Comparison of ENCODE assay signal across 1 cellular context in genomic region chr1:42682739-42683529, GRCh38.
TF ChIP-seq lines count a peak whose summit lies in the region.

No MANE protein-coding gene starts in this region.

TF ChIP-seq in HEK293, 187 proteins besides CTCF, POLR2A, EP300 and RAD21 (continued from another document and continues in another):
- TF ChIP-seq ZBTB11 (tag by site-specific recombination; conservative IDR thresholded peaks at IDR 0.05; ENCODE audit: low read depth), result peak; percentile 39; the same call in 1 of the 2 replicates
- no peak for TF ChIP-seq GFI1B (tag by site-specific recombination; IDR thresholded peaks at IDR 0.05)
- TF ChIP-seq ZNF391 (tag by site-specific recombination; IDR thresholded peaks at IDR 0.05; ENCODE audit: borderline replicate concordance, low read depth), result no peak
- TF ChIP-seq ZNF473 (tag by site-specific recombination; IDR thresholded peaks at IDR 0.05), result no peak
- peak; percentile 67; the same call in 1 of the 2 replicates for TF ChIP-seq ZBTB20 (tag by site-specific recombination; IDR thresholded peaks at IDR 0.05)
- no peak for TF ChIP-seq ZNF621 (tag by site-specific recombination; IDR thresholded peaks at IDR 0.05)
- TF ChIP-seq, protein P1, sequence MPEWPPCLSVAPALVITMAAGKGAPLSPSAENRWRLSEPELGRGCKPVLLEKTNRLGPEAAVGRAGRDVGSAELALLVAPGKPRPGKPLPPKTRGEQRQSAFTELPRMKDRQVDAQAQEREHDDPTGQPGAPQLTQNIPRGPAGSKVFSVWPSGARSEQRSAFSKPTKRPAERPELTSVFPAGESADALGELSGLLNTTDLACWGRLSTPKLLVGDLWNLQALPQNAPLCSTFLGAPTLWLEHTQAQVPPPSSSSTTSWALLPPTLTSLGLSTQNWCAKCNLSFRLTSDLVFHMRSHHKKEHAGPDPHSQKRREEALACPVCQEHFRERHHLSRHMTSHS (tag by site-specific recombination; IDR thresholded peaks at IDR 0.05), result no peak
- no peak for TF ChIP-seq MZF1 (tag by site-specific recombination; IDR thresholded peaks at IDR 0.05; ENCODE audit: borderline replicate concordance)
- TF ChIP-seq, protein P2, sequence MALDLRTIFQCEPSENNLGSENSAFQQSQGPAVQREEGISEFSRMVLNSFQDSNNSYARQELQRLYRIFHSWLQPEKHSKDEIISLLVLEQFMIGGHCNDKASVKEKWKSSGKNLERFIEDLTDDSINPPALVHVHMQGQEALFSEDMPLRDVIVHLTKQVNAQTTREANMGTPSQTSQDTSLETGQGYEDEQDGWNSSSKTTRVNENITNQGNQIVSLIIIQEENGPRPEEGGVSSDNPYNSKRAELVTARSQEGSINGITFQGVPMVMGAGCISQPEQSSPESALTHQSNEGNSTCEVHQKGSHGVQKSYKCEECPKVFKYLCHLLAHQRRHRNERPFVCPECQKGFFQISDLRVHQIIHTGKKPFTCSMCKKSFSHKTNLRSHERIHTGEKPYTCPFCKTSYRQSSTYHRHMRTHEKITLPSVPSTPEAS (tag by site-specific recombination; IDR thresholded peaks at IDR 0.05), result no peak
- no peak for TF ChIP-seq ZNF292 (tag by site-specific recombination; IDR thresholded peaks at IDR 0.05; ENCODE audit: borderline replicate concordance, low read depth)
- TF ChIP-seq YY2 (tag by site-specific recombination; IDR thresholded peaks at IDR 0.05), result no peak
- TF ChIP-seq SP2 (tag by site-specific recombination; IDR thresholded peaks at IDR 0.05), result peak; percentile 10; the same call in 1 of the 2 replicates
- TF ChIP-seq KLF8 (tag by site-specific recombination; IDR thresholded peaks at IDR 0.05), result peak; percentile 30; the same call in 1 of the 2 replicates
- TF ChIP-seq ZNF114 (tag by site-specific recombination; IDR thresholded peaks at IDR 0.05), result no peak
- peak; percentile 50 for TF ChIP-seq ZBTB8A (tag by site-specific recombination; IDR thresholded peaks at IDR 0.05)
- TF ChIP-seq, protein P3, sequence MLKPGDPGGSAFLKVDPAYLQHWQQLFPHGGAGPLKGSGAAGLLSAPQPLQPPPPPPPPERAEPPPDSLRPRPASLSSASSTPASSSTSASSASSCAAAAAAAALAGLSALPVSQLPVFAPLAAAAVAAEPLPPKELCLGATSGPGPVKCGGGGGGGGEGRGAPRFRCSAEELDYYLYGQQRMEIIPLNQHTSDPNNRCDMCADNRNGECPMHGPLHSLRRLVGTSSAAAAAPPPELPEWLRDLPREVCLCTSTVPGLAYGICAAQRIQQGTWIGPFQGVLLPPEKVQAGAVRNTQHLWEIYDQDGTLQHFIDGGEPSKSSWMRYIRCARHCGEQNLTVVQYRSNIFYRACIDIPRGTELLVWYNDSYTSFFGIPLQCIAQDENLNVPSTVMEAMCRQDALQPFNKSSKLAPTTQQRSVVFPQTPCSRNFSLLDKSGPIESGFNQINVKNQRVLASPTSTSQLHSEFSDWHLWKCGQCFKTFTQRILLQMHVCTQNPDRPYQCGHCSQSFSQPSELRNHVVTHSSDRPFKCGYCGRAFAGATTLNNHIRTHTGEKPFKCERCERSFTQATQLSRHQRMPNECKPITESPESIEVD (tag by site-specific recombination; IDR thresholded peaks at IDR 0.05), result no peak
- 0 out of 2 replicates have a peak, but pooled peaks have one; percentile 39 for TF ChIP-seq ZNF692 (tag by site-specific recombination; IDR thresholded peaks at IDR 0.05)
- no peak for TF ChIP-seq SALL2 (tag by site-specific recombination; IDR thresholded peaks at IDR 0.05; ENCODE audit: borderline replicate concordance)
- TF ChIP-seq GLIS2 (tag by site-specific recombination; IDR thresholded peaks at IDR 0.05), result no peak
- TF ChIP-seq WT1 (tag by site-specific recombination; IDR thresholded peaks at IDR 0.05), result no peak; the same call in 1 of the 2 replicates
- no peak for TF ChIP-seq ZNF521 (tag by site-specific recombination; IDR thresholded peaks at IDR 0.05)
- no peak for TF ChIP-seq ZNF629 (tag by site-specific recombination; IDR thresholded peaks at IDR 0.05)
- no peak for TF ChIP-seq ZEB2 (tag by site-specific recombination; IDR thresholded peaks at IDR 0.05)
- TF ChIP-seq, protein P4, sequence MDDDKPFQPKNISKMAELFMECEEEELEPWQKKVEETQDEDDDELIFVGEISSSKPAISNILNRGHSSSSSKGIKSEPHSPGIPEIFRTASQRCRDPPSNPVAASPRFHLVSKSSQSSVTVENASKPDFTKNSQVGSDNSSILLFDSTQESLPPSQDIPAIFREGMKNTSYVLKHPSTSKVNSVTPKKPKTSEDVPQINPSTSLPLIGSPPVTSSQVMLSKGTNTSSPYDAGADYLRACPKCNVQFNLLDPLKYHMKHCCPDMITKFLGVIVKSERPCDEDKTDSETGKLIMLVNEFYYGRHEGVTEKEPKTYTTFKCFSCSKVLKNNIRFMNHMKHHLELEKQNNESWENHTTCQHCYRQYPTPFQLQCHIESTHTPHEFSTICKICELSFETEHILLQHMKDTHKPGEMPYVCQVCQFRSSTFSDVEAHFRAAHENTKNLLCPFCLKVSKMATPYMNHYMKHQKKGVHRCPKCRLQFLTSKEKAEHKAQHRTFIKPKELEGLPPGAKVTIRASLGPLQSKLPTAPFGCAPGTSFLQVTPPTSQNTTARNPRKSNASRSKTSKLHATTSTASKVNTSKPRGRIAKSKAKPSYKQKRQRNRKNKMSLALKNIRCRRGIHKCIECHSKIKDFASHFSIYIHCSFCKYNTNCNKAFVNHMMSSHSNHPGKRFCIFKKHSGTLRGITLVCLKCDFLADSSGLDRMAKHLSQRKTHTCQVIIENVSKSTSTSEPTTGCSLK (tag by site-specific recombination; IDR thresholded peaks at IDR 0.05), result no peak
- no peak for TF ChIP-seq ZNF10 (tag by site-specific recombination; IDR thresholded peaks at IDR 0.05)
- no peak for TF ChIP-seq ZNF221 (tag by site-specific recombination; IDR thresholded peaks at IDR 0.05; ENCODE audit: borderline replicate concordance)
- TF ChIP-seq ZNF132 (tag by site-specific recombination; IDR thresholded peaks at IDR 0.05; ENCODE audit: borderline replicate concordance), result no peak
- no peak for TF ChIP-seq ZNF138 (tag by site-specific recombination; IDR thresholded peaks at IDR 0.05; ENCODE audit: borderline replicate concordance)
- no peak for TF ChIP-seq ZNF701 (tag by site-specific recombination; IDR thresholded peaks at IDR 0.05)
- no peak for TF ChIP-seq ZNF311 (tag by site-specific recombination; IDR thresholded peaks at IDR 0.05; ENCODE audit: borderline replicate concordance)
- TF ChIP-seq ZNF223 (tag by site-specific recombination; IDR thresholded peaks at IDR 0.05), result no peak
- TF ChIP-seq ZNF426 (tag by site-specific recombination; IDR thresholded peaks at IDR 0.05), result no peak
- TF ChIP-seq HIC1 (tag by site-specific recombination; IDR thresholded peaks at IDR 0.05), result no peak
- TF ChIP-seq, protein P5, sequence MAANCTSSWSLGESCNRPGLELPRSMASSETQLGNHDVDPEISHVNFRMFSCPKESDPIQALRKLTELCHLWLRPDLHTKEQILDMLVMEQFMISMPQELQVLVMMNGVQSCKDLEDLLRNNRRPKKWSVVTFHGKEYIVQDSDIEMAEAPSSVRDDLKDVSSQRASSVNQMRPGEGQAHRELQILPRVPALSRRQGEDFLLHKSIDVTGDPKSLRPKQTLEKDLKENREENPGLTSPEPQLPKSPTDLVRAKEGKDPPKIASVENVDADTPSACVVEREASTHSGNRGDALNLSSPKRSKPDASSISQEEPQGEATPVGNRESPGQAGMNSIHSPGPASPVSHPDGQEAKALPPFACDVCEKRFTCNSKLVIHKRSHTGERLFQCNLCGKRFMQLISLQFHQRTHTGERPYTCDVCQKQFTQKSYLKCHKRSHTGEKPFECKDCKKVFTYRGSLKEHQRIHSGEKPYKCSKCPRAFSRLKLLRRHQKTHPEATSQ (tag by site-specific recombination; IDR thresholded peaks at IDR 0.05), result no peak
- TF ChIP-seq KLF17 (tag by site-specific recombination; IDR thresholded peaks at IDR 0.05), result 0 out of 2 replicates have a peak, but pooled peaks have one; percentile 22
- TF ChIP-seq ZNF529 (tag by site-specific recombination; IDR thresholded peaks at IDR 0.05; ENCODE audit: insufficient replicate concordance), result no peak
- TF ChIP-seq ZNF677 (tag by site-specific recombination; IDR thresholded peaks at IDR 0.05), result no peak
- TF ChIP-seq ZNF112 (tag by site-specific recombination; IDR thresholded peaks at IDR 0.05), result no peak
- no peak for TF ChIP-seq ZNF416 (tag by site-specific recombination; IDR thresholded peaks at IDR 0.05)
- no peak for TF ChIP-seq ZNF18 (tag by site-specific recombination; IDR thresholded peaks at IDR 0.05)
- TF ChIP-seq ZNF24 (tag by site-specific recombination; IDR thresholded peaks at IDR 0.05), result no peak
- TF ChIP-seq ZSCAN23 (tag by site-specific recombination; IDR thresholded peaks at IDR 0.05), result no peak
- TF ChIP-seq ZNF169 (tag by site-specific recombination; IDR thresholded peaks at IDR 0.05), result no peak
